1 cellular context compared by ENCODE assay signal in the genomic region with DNA sequence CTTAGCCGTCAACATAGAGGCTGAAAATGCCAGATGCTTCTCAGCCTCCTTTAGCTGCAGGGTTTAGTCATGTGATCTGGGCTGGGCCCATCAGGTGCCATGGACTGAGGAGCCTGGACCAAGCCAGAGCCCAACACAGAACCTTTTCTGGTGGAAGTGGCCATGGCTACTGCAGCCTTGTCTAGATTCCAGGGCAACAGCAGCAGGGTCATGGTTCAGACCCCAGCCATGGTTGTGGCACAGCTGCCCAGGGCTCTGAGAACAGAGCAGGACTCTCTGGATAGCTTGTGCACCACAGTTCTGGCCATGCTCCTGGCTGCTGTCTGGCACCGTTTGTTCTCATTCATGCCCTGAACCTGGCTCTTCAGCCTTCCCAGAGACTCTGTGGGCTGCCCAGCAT.
TF ChIP-seq lines count a peak whose summit lies in the region.

No MANE protein-coding gene starts in this region.

TF ChIP-seq in H1, 55 proteins besides CTCF, POLR2A, EP300 and RAD21 (continued from another document):
- TF ChIP-seq, protein P1, sequence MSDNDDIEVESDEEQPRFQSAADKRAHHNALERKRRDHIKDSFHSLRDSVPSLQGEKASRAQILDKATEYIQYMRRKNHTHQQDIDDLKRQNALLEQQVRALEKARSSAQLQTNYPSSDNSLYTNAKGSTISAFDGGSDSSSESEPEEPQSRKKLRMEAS (IDR thresholded peaks at IDR 0.05) = no peak
- TF ChIP-seq FOSL1 (IDR thresholded peaks at IDR 0.05; ENCODE audit: insufficient read depth, low read depth, low read length) = no peak
- no peak for TF ChIP-seq BCL11A (IDR thresholded peaks at IDR 0.05; ENCODE audit: low read depth in 2 of 2, low read length in 2 of 2)
- TF ChIP-seq YY1 (IDR thresholded peaks at IDR 0.05; ENCODE audit: low read depth, low read length) = no peak
- TF ChIP-seq CBX5 (IDR thresholded peaks at IDR 0.05; ENCODE audit: low read depth, low read length) = no peak
- TF ChIP-seq BRCA1 (IDR thresholded peaks at IDR 0.05; ENCODE audit: low read depth, low read length) = no peak
- TF ChIP-seq PHF8 (conservative IDR thresholded peaks at IDR 0.05; ENCODE audit: low read depth, low read length) = no peak
